In the genomic region with DNA sequence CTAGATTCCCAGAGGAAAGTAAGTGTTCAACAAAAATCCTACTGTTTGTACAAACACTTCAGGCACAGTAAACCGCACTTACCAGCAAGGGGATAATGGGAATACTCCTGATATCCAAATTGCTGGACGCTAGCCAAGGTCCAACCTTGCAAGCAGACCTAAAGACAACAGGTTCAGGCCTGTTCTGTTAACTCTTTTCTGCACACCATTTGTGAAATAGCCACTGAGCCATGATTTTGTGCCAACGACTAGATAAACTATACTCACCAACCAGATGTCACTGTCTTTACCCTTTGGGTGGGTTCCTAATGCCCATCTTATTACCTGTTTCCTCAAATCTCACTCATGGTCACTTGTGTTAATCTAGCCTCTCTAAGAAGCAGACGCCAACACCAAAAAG, we compare ENCODE assay signal across 20 cellular contexts.
"Had no signal": no experiment of that assay in that cellular context is flagged by ENCODE, and none has a peak within 500 bp of the region (broad histone marks: within the 10 kb centered on the region; RNA-seq: fewer than 3 reads in every experiment).

No MANE protein-coding gene starts in this region.

- DNase-seq: activated B cell treated with CpG ODN at 0.5 μM for 24 hours; activated CD4-positive, alpha-beta memory T cell treated with anti-CD3 and anti-CD28 coated beads, Interleukin-2, amount 10 ng/mL, durations not matched to agents 7 days and 5 days; activated CD4-positive, alpha-beta T cell treated with anti-CD3 and anti-CD28 coated beads for 48 hours; activated naive CD4-positive, alpha-beta T cell treated with anti-CD3 and anti-CD28 coated beads for 36 hours; activated naive CD8-positive, alpha-beta T cell treated with anti-CD3 and anti-CD28 coated beads, Interleukin-2, amount 50 U/mL, for 24 hours; activated T-cell treated with anti-CD3 and anti-CD28 coated beads, Interleukin-2, amount 50 U/mL, for 1 hour; anterior cingulate cortex; cortex of kidney; effector CD4-positive, alpha-beta T cell; esophagus squamous epithelium; mesendoderm; naive thymus-derived CD4-positive, alpha-beta T cell; stimulated activated CD4-positive, alpha-beta T cell treated with anti-CD3 and anti-CD28 coated beads, Interleukin-2, amount 100 ng/mL, for 24 hours; stimulated activated naive CD4-positive, alpha-beta T cell treated with Interleukin-2 at 50 U/mL for 16 hours; tibial artery had no signal

- ATAC-seq: activated naive CD8-positive, alpha-beta T cell treated with anti-CD3 and anti-CD28 coated beads, Interleukin-2, amount 50 U/mL, for 24 hours; naive thymus-derived CD4-positive, alpha-beta T cell had no signal

- H3K27ac Mint-ChIP-seq: activated B cell treated with CpG ODN at 0.5 μM for 24 hours; activated CD4-positive, alpha-beta memory T cell treated with anti-CD3 and anti-CD28 coated beads, Interleukin-2, amount 10 ng/mL, durations not matched to agents 7 days and 5 days; activated naive CD4-positive, alpha-beta T cell treated with anti-CD3 and anti-CD28 coated beads for 36 hours; activated naive CD8-positive, alpha-beta T cell treated with anti-CD3 and anti-CD28 coated beads, Interleukin-2, amount 50 U/mL, for 24 hours; activated T-helper 2 cell treated with anti-CD3 and anti-CD28 coated beads, Interferon-gamma antibody, Interleukin-2, Interleukin-4, amounts not matched to agents 10 μg/mL and 5 μg/mL and 100 μg/mL, durations not matched to agents 14 hours and 24 hours and 36 hours; neural progenitor cell; progenitor cell of endocrine pancreas had no signal

- H3K27ac ChIP-seq: esophagus squamous epithelium, neural progenitor cell, right atrium auricular region, tibial artery had no signal

- H3K9me3 Mint-ChIP-seq: activated B cell treated with CpG ODN at 0.5 μM for 24 hours; activated CD4-positive, alpha-beta memory T cell treated with anti-CD3 and anti-CD28 coated beads, Interleukin-2, amount 10 ng/mL, durations not matched to agents 7 days and 5 days; activated naive CD4-positive, alpha-beta T cell treated with anti-CD3 and anti-CD28 coated beads for 36 hours; activated naive CD8-positive, alpha-beta T cell treated with anti-CD3 and anti-CD28 coated beads, Interleukin-2, amount 50 U/mL, for 24 hours; activated T-helper 2 cell treated with anti-CD3 and anti-CD28 coated beads, Interferon-gamma antibody, Interleukin-2, Interleukin-4, amounts not matched to agents 10 μg/mL and 5 μg/mL and 100 μg/mL, durations not matched to agents 14 hours and 24 hours and 36 hours; brain; naive thymus-derived CD4-positive, alpha-beta T cell; neural progenitor cell had no signal

- H3K4me2 ChIP-seq: neural progenitor cell had no signal

- H3K4me3 Mint-ChIP-seq: activated B cell treated with CpG ODN at 0.5 μM for 24 hours; activated CD4-positive, alpha-beta memory T cell treated with anti-CD3 and anti-CD28 coated beads, Interleukin-2, amount 10 ng/mL, durations not matched to agents 7 days and 5 days; activated naive CD4-positive, alpha-beta T cell treated with anti-CD3 and anti-CD28 coated beads for 36 hours; activated naive CD8-positive, alpha-beta T cell treated with anti-CD3 and anti-CD28 coated beads, Interleukin-2, amount 50 U/mL, for 24 hours; brain; naive thymus-derived CD4-positive, alpha-beta T cell; neural progenitor cell had no signal

- H2AFZ ChIP-seq: neural progenitor cell had no signal

- H3K27me3 ChIP-seq: esophagus squamous epithelium, neural progenitor cell, right atrium auricular region, tibial artery had no signal

- H3K4me1 ChIP-seq: neural progenitor cell had no signal

- H3K9ac ChIP-seq: neural progenitor cell had no signal

- H3K9me3 ChIP-seq: esophagus squamous epithelium, right atrium auricular region, tibial artery had no signal

- H3K4me1 Mint-ChIP-seq: brain, neural progenitor cell had no signal

- H3K4me3 ChIP-seq: esophagus squamous epithelium, neural progenitor cell, right atrium auricular region, tibial artery had no signal

- H3K27me3 Mint-ChIP-seq: activated CD4-positive, alpha-beta memory T cell treated with anti-CD3 and anti-CD28 coated beads, Interleukin-2, amount 10 ng/mL, durations not matched to agents 7 days and 5 days; activated naive CD8-positive, alpha-beta T cell treated with anti-CD3 and anti-CD28 coated beads, Interleukin-2, amount 50 U/mL, for 24 hours; progenitor cell of endocrine pancreas had no signal
